30 cellular contexts compared by ENCODE assay signal in genomic region chr10:28489201-28489600, GRCh38.
"Had no signal": no experiment of that assay in that cellular context is flagged by ENCODE, and none has a peak within 500 bp of the region (broad histone marks: within the 10 kb centered on the region; RNA-seq: fewer than 3 reads in every experiment).

No MANE protein-coding gene starts in this region.

- DNase-seq: activated B cell treated with CpG ODN at 0.5 μM for 24 hours; activated CD4-positive, alpha-beta memory T cell treated with anti-CD3 and anti-CD28 coated beads for 36 hours; activated CD4-positive, alpha-beta T cell treated with anti-CD3 and anti-CD28 coated beads, Interleukin-2, amount 10 ng/mL, durations not matched to agents 24 days and 14 days; activated CD8-positive, alpha-beta memory T cell treated with anti-CD3 and anti-CD28 coated beads, Interleukin-2, amount 10 ng/mL, durations not matched to agents 7 days and 5 days; activated CD8-positive, alpha-beta memory T cell treated with anti-CD3 and anti-CD28 coated beads, Interleukin-2, amount 50 U/mL, for 4 hours; activated CD8-positive, alpha-beta T cell treated with anti-CD3 and anti-CD28 coated beads, Interleukin-2, amount 10 ng/mL, durations not matched to agents 7 days and 5 days; activated effector memory CD4-positive, alpha-beta T cell treated with anti-CD3 and anti-CD28 coated beads, Interleukin-2, amount 50 U/mL, for 16 hours; activated naive CD4-positive, alpha-beta T cell treated with anti-CD3 and anti-CD28 coated beads for 36 hours; activated naive CD8-positive, alpha-beta T cell treated with anti-CD3 and anti-CD28 coated beads for 36 hours; activated naive CD8-positive, alpha-beta T cell treated with anti-CD3 and anti-CD28 coated beads, Interleukin-2, amount 50 U/mL, for 24 hours; activated T-cell treated with anti-CD3 and anti-CD28 coated beads, Interleukin-2, amount 50 U/mL, for 1 hour; activated T-cell treated with anti-CD3 and anti-CD28 coated beads, Interleukin-2, amount 50 U/mL, for 48 hours; amygdala; aorta; body of pancreas; caudate nucleus; cortex of kidney; effector CD8-positive, alpha-beta T cell; foreskin fibroblast; head of caudate nucleus; T-helper 17 cell; T1000; WERI-Rb-1 had no signal

- ATAC-seq: activated CD4-positive, CD25-positive, alpha-beta regulatory T cell treated with anti-CD3 and anti-CD28 coated beads, Interleukin-2, amount 50 U/mL, for 24 hours; activated CD8-positive, alpha-beta memory T cell treated with anti-CD3 and anti-CD28 coated beads, Interleukin-2, amount 10 ng/mL, durations not matched to agents 7 days and 5 days; activated CD8-positive, alpha-beta T cell treated with anti-CD3 and anti-CD28 coated beads, Interleukin-2, amount 10 ng/mL, durations not matched to agents 7 days and 5 days; activated naive CD8-positive, alpha-beta T cell treated with anti-CD3 and anti-CD28 coated beads, Interleukin-2, amount 50 U/mL, for 24 hours; body of pancreas; T-helper 17 cell had no signal

- H3K4me1 Mint-ChIP-seq: activated B cell treated with CpG ODN at 0.5 μM for 24 hours; activated naive CD8-positive, alpha-beta T cell treated with anti-CD3 and anti-CD28 coated beads for 36 hours had no signal

- H3K27me3 Mint-ChIP-seq: activated CD8-positive, alpha-beta memory T cell treated with anti-CD3 and anti-CD28 coated beads, Interleukin-2, amount 10 ng/mL, durations not matched to agents 7 days and 5 days had no signal

- H3K4me3 Mint-ChIP-seq: activated B cell treated with CpG ODN at 0.5 μM for 24 hours; activated CD4-positive, alpha-beta memory T cell treated with anti-CD3 and anti-CD28 coated beads for 36 hours; activated CD4-positive, alpha-beta T cell treated with anti-CD3 and anti-CD28 coated beads, Interleukin-2, amount 10 ng/mL, durations not matched to agents 24 days and 14 days; activated CD8-positive, alpha-beta memory T cell treated with anti-CD3 and anti-CD28 coated beads, Interleukin-2, amount 10 ng/mL, durations not matched to agents 7 days and 5 days; activated CD8-positive, alpha-beta T cell treated with anti-CD3 and anti-CD28 coated beads, Interleukin-2, amount 10 ng/mL, durations not matched to agents 7 days and 5 days; activated naive CD4-positive, alpha-beta T cell treated with anti-CD3 and anti-CD28 coated beads for 36 hours; activated naive CD4-positive, alpha-beta T cell treated with anti-CD3 and anti-CD28 coated beads, Interleukin-2, amount 50 U/mL, for 24 hours; activated naive CD8-positive, alpha-beta T cell treated with anti-CD3 and anti-CD28 coated beads for 36 hours; activated naive CD8-positive, alpha-beta T cell treated with anti-CD3 and anti-CD28 coated beads, Interleukin-2, amount 50 U/mL, for 24 hours; activated T-helper 1 cell treated with anti-CD3 and anti-CD28 coated beads, Interleukin-12 subunit alpha, Interleukin-12 subunit beta, Interleukin-2, Interleukin-4 antibody, amounts not matched to agents 30 ng/mL and 10 ng/mL and 1 ng/mL, durations not matched to agents 14 hours and 24 hours and 36 hours; T-helper 17 cell; T-helper 2 cell treated with Interferon-gamma antibody and Interleukin-4, amounts not matched to agents 5 μg/mL and 100 μg/mL, for 36 hours had no signal

- H3K4me1 ChIP-seq: adrenal gland, body of pancreas had no signal

- H3K36me3 ChIP-seq: adrenal gland, WERI-Rb-1 had no signal

- H3K27ac ChIP-seq: adrenal gland, body of pancreas, epithelial cell of prostate, WERI-Rb-1 had no signal

- H3K36me3 Mint-ChIP-seq: activated CD4-positive, alpha-beta memory T cell treated with anti-CD3 and anti-CD28 coated beads for 36 hours; activated CD8-positive, alpha-beta memory T cell treated with anti-CD3 and anti-CD28 coated beads, Interleukin-2, amount 10 ng/mL, durations not matched to agents 7 days and 5 days; activated naive CD4-positive, alpha-beta T cell treated with anti-CD3 and anti-CD28 coated beads, Interleukin-2, amount 50 U/mL, for 24 hours; activated naive CD8-positive, alpha-beta T cell treated with anti-CD3 and anti-CD28 coated beads for 36 hours had no signal

- H3K4me3 ChIP-seq: adrenal gland, body of pancreas had no signal

- H3K9me3 Mint-ChIP-seq: activated B cell treated with CpG ODN at 0.5 μM for 24 hours; activated naive CD4-positive, alpha-beta T cell treated with anti-CD3 and anti-CD28 coated beads for 36 hours; activated naive CD4-positive, alpha-beta T cell treated with anti-CD3 and anti-CD28 coated beads, Interleukin-2, amount 50 U/mL, for 24 hours; activated naive CD8-positive, alpha-beta T cell treated with anti-CD3 and anti-CD28 coated beads for 36 hours; activated naive CD8-positive, alpha-beta T cell treated with anti-CD3 and anti-CD28 coated beads, Interleukin-2, amount 50 U/mL, for 24 hours; activated T-helper 1 cell treated with anti-CD3 and anti-CD28 coated beads, Interleukin-12 subunit alpha, Interleukin-12 subunit beta, Interleukin-2, Interleukin-4 antibody, amounts not matched to agents 30 ng/mL and 10 ng/mL and 1 ng/mL, durations not matched to agents 14 hours and 24 hours and 36 hours; activated T-helper 2 cell treated with anti-CD3 and anti-CD28 coated beads, Interferon-gamma antibody, Interleukin-2, Interleukin-4, amounts not matched to agents 10 μg/mL and 5 μg/mL and 100 μg/mL, durations not matched to agents 14 hours and 24 hours and 36 hours; T-helper 2 cell treated with Interferon-gamma antibody and Interleukin-4, amounts not matched to agents 5 μg/mL and 100 μg/mL, for 36 hours had no signal

- H3K27me3 ChIP-seq: adrenal gland, body of pancreas had no signal

- H3K27ac Mint-ChIP-seq: activated B cell treated with CpG ODN at 0.5 μM for 24 hours; activated CD4-positive, alpha-beta memory T cell treated with anti-CD3 and anti-CD28 coated beads for 36 hours; activated CD8-positive, alpha-beta memory T cell treated with anti-CD3 and anti-CD28 coated beads, Interleukin-2, amount 10 ng/mL, durations not matched to agents 7 days and 5 days; activated CD8-positive, alpha-beta T cell treated with anti-CD3 and anti-CD28 coated beads, Interleukin-2, amount 10 ng/mL, durations not matched to agents 7 days and 5 days; activated naive CD4-positive, alpha-beta T cell treated with anti-CD3 and anti-CD28 coated beads for 36 hours; activated naive CD4-positive, alpha-beta T cell treated with anti-CD3 and anti-CD28 coated beads, Interleukin-2, amount 50 U/mL, for 24 hours; activated naive CD8-positive, alpha-beta T cell treated with anti-CD3 and anti-CD28 coated beads for 36 hours; activated naive CD8-positive, alpha-beta T cell treated with anti-CD3 and anti-CD28 coated beads, Interleukin-2, amount 50 U/mL, for 24 hours; activated T-helper 1 cell treated with anti-CD3 and anti-CD28 coated beads, Interleukin-12 subunit alpha, Interleukin-12 subunit beta, Interleukin-2, Interleukin-4 antibody, amounts not matched to agents 30 ng/mL and 10 ng/mL and 1 ng/mL, durations not matched to agents 14 hours and 24 hours and 36 hours; activated T-helper 2 cell treated with anti-CD3 and anti-CD28 coated beads, Interferon-gamma antibody, Interleukin-2, Interleukin-4, amounts not matched to agents 10 μg/mL and 5 μg/mL and 100 μg/mL, durations not matched to agents 14 hours and 24 hours and 36 hours; T-helper 17 cell; T-helper 2 cell treated with Interferon-gamma antibody and Interleukin-4, amounts not matched to agents 5 μg/mL and 100 μg/mL, for 36 hours had no signal

- H3K9me3 ChIP-seq: adrenal gland, body of pancreas had no signal
